Comparison of ENCODE assay signal across 8 cellular contexts in genomic region chr6:43454290-43455033, GRCh38. TPM values are rescaled to one million over a fixed set of nuclear protein-coding genes. Genes with fewer than 3 reads are reported as not detected.
DNase-seq lines count a peak whose midpoint lies in the region; ATAC-seq and TF ChIP-seq lines count a peak whose summit lies in the region.

No MANE protein-coding gene starts in this region.

- H2AFZ ChIP-seq in neural cell (ENCODE audit: low read depth, low read length), result peak overlapping the region; percentile 48

- H3K27ac ChIP-seq in SJCRH30 (no peak overlapping the region), neural cell (ENCODE audit: low read length) (peak overlapping the region; percentile 69)

- H3K36me3 ChIP-seq in SJCRH30 (no peaks in the 10 kb centered on the region), neural cell (ENCODE audit: insufficient read depth, low read length) (no peaks in the 10 kb centered on the region)

- H3K4me3 ChIP-seq in GM12865 (ENCODE audit: low read depth, low read length), result peak overlapping the region; percentile 28
- peak overlapping the region; percentile 58 for H3K4me3 ChIP-seq in SJCRH30
- H3K4me3 ChIP-seq in foreskin fibroblast (ENCODE audit: low read depth in 1 of 2, low read length in 2 of 2), result peak overlapping the region; percentile 48 to 62
- H3K4me3 ChIP-seq in neural cell (ENCODE audit: low read length), result peak overlapping the region; percentile 99

- H3F3A ChIP-seq in neural cell (ENCODE audit: insufficient read depth, low read length, poor library complexity, severe bottlenecking), result no peaks in the 10 kb centered on the region

- peak; percentile 68 for ATAC-seq in stimulated activated naive CD8-positive, alpha-beta T cell treated with anti-CD3 and anti-CD28 coated beads, Interleukin-15, Interleukin-2, amounts not matched to agents 100 U/mL and 50 U/mL, for 24 hours
- ATAC-seq in HG03175 (IDR thresholded peaks at IDR 0.05; ENCODE audit: unreplicated experiment), result no peak

- H3K9me3 ChIP-seq in SJCRH30 (replicated peaks) (0 out of 2 replicates have a peak, but pooled peaks cover 4% of the 10 kb centered on the region), neural cell (ENCODE audit: low read length) (no peaks in the 10 kb centered on the region)

- H3K27me3 ChIP-seq in SJCRH30 (no peaks in the 10 kb centered on the region), neural cell (ENCODE audit: insufficient read depth, low read depth, low read length) (no peaks in the 10 kb centered on the region)

- 0 out of 2 replicates have a peak, but pooled peaks cover 3% of the 10 kb centered on the region for H3K4me1 ChIP-seq in SJCRH30

- H3K9ac ChIP-seq in neural cell (ENCODE audit: low read length), result peak overlapping the region; percentile 84

- H3K9me2 ChIP-seq in neural cell (ENCODE audit: insufficient read depth, low read length), result no peaks in the 10 kb centered on the region

- DNase-seq in GM12865 (ENCODE audit: low read depth), result peak; percentile 77
- peak; percentile 85 for DNase-seq in HuH-7.5 (ENCODE audit: low spot score)
- peak; percentile 86 to 87 for DNase-seq in SJCRH30
- peak; percentile 54 for DNase-seq in activated gamma-delta T cell treated with anti-CD3 and anti-CD28 coated beads, Interleukin-2, amount 50 U/mL, for 16 hours (ENCODE audit: low read depth)
- peak; percentile 84 to 96 for DNase-seq in foreskin fibroblast
- peak; percentile 82 for DNase-seq in stimulated activated naive CD8-positive, alpha-beta T cell treated with anti-CD3 and anti-CD28 coated beads, Interleukin-15, Interleukin-2, amounts not matched to agents 100 U/mL and 50 U/mL, for 24 hours

- peak; percentile 97 for TF ChIP-seq CTCF in GM12865 (IDR thresholded peaks at IDR 0.05; ENCODE audit: insufficient read depth, low read depth, low read length, missing control alignments)
- peak; percentile 93 for TF ChIP-seq CTCF in foreskin fibroblast (IDR thresholded peaks at IDR 0.05; ENCODE audit: low read depth, low read length)
- TF ChIP-seq CTCF in neural cell (IDR thresholded peaks at IDR 0.05; ENCODE audit: poor library complexity, severe bottlenecking), result peak; percentile 90

- peak; percentile 67 for TF ChIP-seq RAD21 in neural cell (conservative IDR thresholded peaks at IDR 0.05)

- peak overlapping the region; percentile 73 for H3K4me2 ChIP-seq in neural cell (ENCODE audit: low read length)

- no peaks in the 10 kb centered on the region for H4K20me1 ChIP-seq in neural cell (ENCODE audit: insufficient read depth)

- H3K79me2 ChIP-seq in neural cell (replicated peaks; ENCODE audit: insufficient read depth, low read length), result no peaks in the 10 kb centered on the region

- TF ChIP-seq EP300 in neural cell (conservative IDR thresholded peaks at IDR 0.05; ENCODE audit: poor library complexity, severe bottlenecking), result no peak

TF ChIP-seq in neural cell, 6 proteins besides CTCF, POLR2A, EP300 and RAD21:
- TF ChIP-seq POLR2AphosphoS5 (IDR thresholded peaks at IDR 0.05) (no peak), EZH2 (IDR thresholded peaks at IDR 0.05; ENCODE audit: borderline replicate concordance, insufficient read depth, low read length, poor library complexity, severe bottlenecking) (no peak), TAF1 (IDR thresholded peaks at IDR 0.05; ENCODE audit: low read depth) (no peak), MXI1 (conservative IDR thresholded peaks at IDR 0.05; ENCODE audit: poor library complexity, severe bottlenecking) (peak; percentile 27), SMC3 (conservative IDR thresholded peaks at IDR 0.05; ENCODE audit: poor library complexity) (peak; percentile 83), REST (IDR thresholded peaks at IDR 0.05; ENCODE audit: borderline replicate concordance) (no peak)

RNA-seq across cellular contexts. Expression of gene DLK2, which starts 0.9 kb away (rescaled TPM):
- total RNA-seq in SJCRH30 (2014; rRNA removed; shearing (Covaris generic)), result 5.4 and 5.8 TPM in 2 replicates
- 17.2 and 19.8 TPM in 2 replicates for polyA plus RNA-seq in neural cell
- polyA minus RNA-seq in neural cell, result 12.8 and 15.3 TPM in 2 replicates

RNA-seq across cellular contexts. Expression of gene TJAP1, which starts 22.9 kb away (rescaled TPM):
- 32.2 and 38.8 TPM in 2 replicates for total RNA-seq in SJCRH30 (2014; rRNA removed; shearing (Covaris generic))
- polyA plus RNA-seq in neural cell, result 11.4 and 12.6 TPM in 2 replicates
- 9.1 and 11.4 TPM in 2 replicates for polyA minus RNA-seq in neural cell

RNA-seq across cellular contexts. Expression of gene ABCC10, which starts 27.1 kb away (rescaled TPM):
- 6.9 and 10.3 TPM in 2 replicates for total RNA-seq in SJCRH30 (2014; rRNA removed; shearing (Covaris generic))
- polyA plus RNA-seq in neural cell, result 22.4 and 29.6 TPM in 2 replicates
- polyA minus RNA-seq in neural cell, result 23.5 and 25.6 TPM in 2 replicates

RNA-seq across cellular contexts. Expression of gene LRRC73, which starts 55.7 kb away (rescaled TPM):
- 0.14 TPM in 1 of 2 replicates, not detected in the other for total RNA-seq in SJCRH30 (2014; rRNA removed; shearing (Covaris generic))
- polyA plus RNA-seq in neural cell, result 4.7 and 6.9 TPM in 2 replicates
- polyA minus RNA-seq in neural cell, result 3.5 and 4.9 TPM in 2 replicates

Comparison
In these comparisons a context has a peak if more than half of its experiments do, and no peak if none do; other contexts are left out.
1. H3K4me3 ChIP-seq: peak in every context shown above with its lines; median percentile 99 in neural cell; 58 in SJCRH30; 55 in foreskin fibroblast; 28 in GM12865.